ENCODE assay signal across 1 cellular context in the genomic region with DNA sequence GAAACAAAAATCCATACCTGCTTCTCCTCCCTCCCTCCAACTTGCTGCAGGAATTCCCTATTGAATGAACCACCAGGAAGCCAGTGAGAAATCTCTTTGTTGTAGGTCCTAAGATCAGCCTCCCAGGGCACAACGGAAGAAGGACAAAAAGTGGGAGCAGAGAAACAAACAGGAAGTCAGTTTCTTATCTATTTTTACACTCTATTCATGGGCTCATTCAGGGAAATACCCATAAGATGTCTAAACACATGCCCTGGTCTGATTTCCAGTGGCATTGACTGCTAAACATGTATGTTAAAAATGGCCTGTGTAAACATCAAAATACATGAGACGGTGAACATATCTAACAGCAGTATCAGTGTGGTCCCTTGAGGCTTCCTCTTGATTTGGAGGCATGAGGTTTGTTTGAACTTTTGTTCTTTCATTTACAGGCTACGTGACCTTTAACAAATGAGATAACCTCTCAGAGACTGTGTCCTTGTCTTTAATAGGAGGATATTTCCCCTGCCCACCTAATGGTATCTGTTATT.
TF ChIP-seq lines count a peak whose summit lies in the region.

No MANE protein-coding gene starts in this region.

TF ChIP-seq in A549, 52 proteins besides CTCF, POLR2A, EP300 and RAD21 (continued from another document):
- TF ChIP-seq, protein P1, sequence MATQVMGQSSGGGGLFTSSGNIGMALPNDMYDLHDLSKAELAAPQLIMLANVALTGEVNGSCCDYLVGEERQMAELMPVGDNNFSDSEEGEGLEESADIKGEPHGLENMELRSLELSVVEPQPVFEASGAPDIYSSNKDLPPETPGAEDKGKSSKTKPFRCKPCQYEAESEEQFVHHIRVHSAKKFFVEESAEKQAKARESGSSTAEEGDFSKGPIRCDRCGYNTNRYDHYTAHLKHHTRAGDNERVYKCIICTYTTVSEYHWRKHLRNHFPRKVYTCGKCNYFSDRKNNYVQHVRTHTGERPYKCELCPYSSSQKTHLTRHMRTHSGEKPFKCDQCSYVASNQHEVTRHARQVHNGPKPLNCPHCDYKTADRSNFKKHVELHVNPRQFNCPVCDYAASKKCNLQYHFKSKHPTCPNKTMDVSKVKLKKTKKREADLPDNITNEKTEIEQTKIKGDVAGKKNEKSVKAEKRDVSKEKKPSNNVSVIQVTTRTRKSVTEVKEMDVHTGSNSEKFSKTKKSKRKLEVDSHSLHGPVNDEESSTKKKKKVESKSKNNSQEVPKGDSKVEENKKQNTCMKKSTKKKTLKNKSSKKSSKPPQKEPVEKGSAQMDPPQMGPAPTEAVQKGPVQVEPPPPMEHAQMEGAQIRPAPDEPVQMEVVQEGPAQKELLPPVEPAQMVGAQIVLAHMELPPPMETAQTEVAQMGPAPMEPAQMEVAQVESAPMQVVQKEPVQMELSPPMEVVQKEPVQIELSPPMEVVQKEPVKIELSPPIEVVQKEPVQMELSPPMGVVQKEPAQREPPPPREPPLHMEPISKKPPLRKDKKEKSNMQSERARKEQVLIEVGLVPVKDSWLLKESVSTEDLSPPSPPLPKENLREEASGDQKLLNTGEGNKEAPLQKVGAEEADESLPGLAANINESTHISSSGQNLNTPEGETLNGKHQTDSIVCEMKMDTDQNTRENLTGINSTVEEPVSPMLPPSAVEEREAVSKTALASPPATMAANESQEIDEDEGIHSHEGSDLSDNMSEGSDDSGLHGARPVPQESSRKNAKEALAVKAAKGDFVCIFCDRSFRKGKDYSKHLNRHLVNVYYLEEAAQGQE (IDR thresholded peaks at IDR 0.05) = no peak
- TF ChIP-seq HEYL (CRISPR knock-in tag; IDR thresholded peaks at IDR 0.05) = no peak
- TF ChIP-seq MAFK (IDR thresholded peaks at IDR 0.05; ENCODE audit: partially characterized antibody) = no peak
- TF ChIP-seq HOXB5 (CRISPR knock-in tag; IDR thresholded peaks at IDR 0.05) = no peak
- TF ChIP-seq RCOR1 (IDR thresholded peaks at IDR 0.05; ENCODE audit: low read depth, low read length) = no peak
- TF ChIP-seq BHLHE40 (IDR thresholded peaks at IDR 0.05; ENCODE audit: low read depth, low read length) = no peak
- no peak for TF ChIP-seq RFX5 (IDR thresholded peaks at IDR 0.05)
- TF ChIP-seq RNF2 (IDR thresholded peaks at IDR 0.05; ENCODE audit: borderline replicate concordance, low read depth) = no peak
